8 cellular contexts compared by ENCODE assay signal in the genomic region with DNA sequence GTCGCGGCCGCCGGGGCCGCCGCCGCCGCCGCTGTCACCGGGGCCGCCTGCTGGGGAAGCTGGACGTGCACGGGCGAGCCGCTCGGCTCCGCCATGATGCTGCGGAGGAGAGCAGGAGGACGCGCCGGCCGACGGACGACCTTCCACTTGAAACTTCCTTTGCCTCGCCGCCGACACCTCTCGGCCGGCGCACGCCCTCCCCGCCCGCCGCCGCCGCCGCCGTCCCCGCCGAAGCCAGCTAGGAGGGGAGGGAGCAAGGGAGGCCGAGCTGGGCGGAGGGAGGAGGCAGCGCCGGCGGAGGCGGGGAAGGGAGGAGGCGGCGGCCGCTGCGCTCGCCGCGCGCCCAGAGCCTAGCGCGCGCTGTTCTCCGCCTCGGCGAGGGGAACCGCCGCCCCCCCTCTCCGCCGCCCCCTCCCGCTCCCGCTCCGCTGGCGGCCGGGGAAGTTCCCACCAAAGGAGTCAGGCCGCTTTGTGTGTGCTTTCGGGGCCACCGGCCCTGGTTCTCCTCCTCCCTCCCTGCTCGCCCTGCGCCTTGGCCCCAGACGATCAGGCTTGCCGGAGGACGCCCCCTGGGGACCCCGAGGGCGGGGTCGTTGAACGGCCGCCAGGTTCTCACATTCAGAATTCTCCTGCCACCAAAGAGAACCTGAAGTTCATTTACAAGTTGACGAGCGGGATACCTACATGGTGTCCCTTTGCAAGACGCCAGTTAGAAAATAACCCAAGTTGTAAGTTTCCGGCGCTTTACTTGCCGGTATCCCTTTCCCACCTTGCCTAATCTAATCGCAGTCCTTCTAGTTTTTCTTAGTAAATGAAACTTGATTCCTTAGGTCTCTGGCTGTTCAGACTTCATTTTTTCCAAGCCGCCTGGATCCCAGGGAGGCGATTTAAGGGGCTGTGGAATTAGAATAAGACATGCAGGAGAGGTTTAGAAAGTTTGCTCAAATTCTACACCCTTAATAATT. TPM values are rescaled to one million over a fixed set of nuclear protein-coding genes. Genes with fewer than 3 reads are reported as not detected.
DNase-seq lines count a peak whose midpoint lies in the region; ATAC-seq and TF ChIP-seq lines count a peak whose summit lies in the region.

A gene (minus strand): TSS at position 255 of the 965 bp plus-strand sequence. CDS start 160 bp downstream, at position 95.

- H3K27ac ChIP-seq in hepatocyte = peak within 1 kb of the TSS; percentile 96

- DNase-seq in GM13977 (ENCODE audit: low spot score) (peak; percentile 83), NCI-H1436 (lab: John Stamatoyannopoulos, UW) (peak; percentile 83), T-helper 22 cell (ENCODE audit: low read depth) (peak; percentile 69), astrocyte of the hippocampus (ENCODE audit: low read depth, low spot score) (peak; percentile 94), hepatocyte (ENCODE audit: low spot score) (peak; percentile 92), retina (peak; percentile 86), cortex of kidney (lab: John Stamatoyannopoulos, UW) (no peak)

- peak within 1 kb of the TSS; percentile 85 for H3K4me2 ChIP-seq in hepatocyte

- 1% methylated on average over 22 of the region's 91 CpGs for WGBS in hepatocyte (ENCODE audit: low lambda C conversion rate, missing lambda C conversion rate)

- TF ChIP-seq CTCF in GM13977 (IDR thresholded peaks at IDR 0.05; ENCODE audit: extremely low read depth, insufficient read depth, missing control alignments) (no peak), hepatocyte (IDR thresholded peaks at IDR 0.05; ENCODE audit: poor library complexity) (peak; percentile 7)

- H3K9me2 ChIP-seq in hepatocyte (replicated peaks; ENCODE audit: insufficient read depth) = no peaks in the 10 kb centered on the region

- H3K9me3 ChIP-seq in hepatocyte (ENCODE audit: low read depth) = no peaks in the 10 kb centered on the region

- no peaks in the 10 kb centered on the region for H3K27me3 ChIP-seq in hepatocyte

- H3K79me2 ChIP-seq in hepatocyte = peaks cover 41% of the 10 kb centered on the region

- H3K36me3 ChIP-seq in hepatocyte (replicated peaks; ENCODE audit: insufficient read depth, low read depth) = no peaks in the 10 kb centered on the region

- peaks cover 42% of the 10 kb centered on the region for H3K4me1 ChIP-seq in hepatocyte (ENCODE audit: insufficient read depth)

- ATAC-seq in HG02763 (IDR thresholded peaks at IDR 0.05; ENCODE audit: unreplicated experiment) = peak; percentile 78

- H3K4me3 ChIP-seq in hepatocyte = peak within 1 kb of the TSS; percentile 61

- peak within 1 kb of the TSS; percentile 78 for H2AFZ ChIP-seq in hepatocyte

- in situ Hi-C loops in GM13977 (cut with MboI; ENCODE audit: low pct_unique_long_range_greater_than_20kb, low sequenced_read_pairs, unreplicated experiment) = no loop called here

- H4K20me1 ChIP-seq in hepatocyte (ENCODE audit: insufficient read depth, poor library complexity, severe bottlenecking) = peaks cover 11% of the 10 kb centered on the region

RNA-seq across cellular contexts. Expression of the gene that starts here (rescaled TPM):
- 35.4 and 39.4 TPM in 2 replicates for total RNA-seq in hepatocyte
- 26.5 and 26.9 TPM in 2 replicates for polyA plus RNA-seq in hepatocyte
